ENCODE assay signal across 1 cellular context in the genomic region with DNA sequence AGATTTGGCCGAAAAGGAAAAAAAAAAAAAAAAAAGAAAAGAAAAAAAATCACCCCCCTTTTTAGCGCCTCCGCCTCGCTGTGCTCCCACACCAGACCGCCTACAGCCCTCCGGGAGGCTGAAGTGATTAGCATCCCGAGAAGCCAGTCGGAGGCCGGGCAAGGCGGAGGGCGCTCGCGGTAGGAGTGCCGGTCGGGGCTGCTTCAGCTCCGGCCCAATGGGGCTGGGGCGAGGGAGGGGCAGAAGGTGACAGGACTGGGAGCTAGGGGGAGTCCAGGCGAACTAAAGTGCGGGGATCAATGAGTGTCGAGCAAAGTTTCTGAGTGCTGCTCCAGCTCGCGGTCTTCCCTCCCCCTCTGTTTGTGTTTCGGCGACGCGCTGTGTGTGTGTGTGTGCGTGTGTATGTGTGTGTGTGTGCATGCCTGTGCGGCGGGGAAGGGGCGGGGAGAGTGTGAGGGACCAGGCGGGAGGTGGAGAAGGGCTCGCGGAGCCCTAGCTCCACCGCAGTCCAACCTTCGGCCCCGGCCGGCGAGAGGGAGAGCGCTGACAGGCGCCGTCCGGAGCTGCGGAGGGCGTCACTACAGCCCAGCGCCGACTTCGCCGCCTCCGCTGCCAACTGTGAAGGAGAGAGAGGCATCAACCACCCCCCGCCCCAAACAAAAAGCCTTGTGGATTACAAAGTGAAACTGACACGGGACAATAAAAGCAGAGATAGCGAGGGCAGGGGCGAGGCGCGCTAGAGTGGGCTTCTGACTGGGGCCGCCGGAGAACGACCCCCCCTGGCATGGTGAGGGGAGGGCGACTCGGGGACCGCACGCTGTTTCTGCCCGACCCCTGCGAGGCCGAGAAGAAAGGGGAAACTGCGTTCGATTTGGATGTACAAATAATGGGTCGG.
TF ChIP-seq lines count a peak whose summit lies in the region.

TSS of gene FAT4 (plus strand) at position 280 of the 895 bp plus-strand sequence. CDS start 1,457 bp downstream, outside the sequence.

TF ChIP-seq in HepG2, 621 proteins besides CTCF, POLR2A, EP300 and RAD21 (continued from another document and continues in another):
- TF ChIP-seq LRRFIP1 (CRISPR knock-in tag; conservative IDR thresholded peaks at IDR 0.05) = no peak
- TF ChIP-seq NR2F6 (IDR thresholded peaks at IDR 0.05) = no peak
- TF ChIP-seq NR2F6 (CRISPR knock-in tag; IDR thresholded peaks at IDR 0.05) = 0 out of 2 replicates have a peak, but pooled peaks have one; percentile 22
- no peak for TF ChIP-seq ETS1 (CRISPR knock-in tag; IDR thresholded peaks at IDR 0.05)
- TF ChIP-seq ZFP36 (IDR thresholded peaks at IDR 0.05; ENCODE audit: borderline replicate concordance, low read depth, low read length, partially characterized antibody) = no peak
- TF ChIP-seq, protein P1, sequence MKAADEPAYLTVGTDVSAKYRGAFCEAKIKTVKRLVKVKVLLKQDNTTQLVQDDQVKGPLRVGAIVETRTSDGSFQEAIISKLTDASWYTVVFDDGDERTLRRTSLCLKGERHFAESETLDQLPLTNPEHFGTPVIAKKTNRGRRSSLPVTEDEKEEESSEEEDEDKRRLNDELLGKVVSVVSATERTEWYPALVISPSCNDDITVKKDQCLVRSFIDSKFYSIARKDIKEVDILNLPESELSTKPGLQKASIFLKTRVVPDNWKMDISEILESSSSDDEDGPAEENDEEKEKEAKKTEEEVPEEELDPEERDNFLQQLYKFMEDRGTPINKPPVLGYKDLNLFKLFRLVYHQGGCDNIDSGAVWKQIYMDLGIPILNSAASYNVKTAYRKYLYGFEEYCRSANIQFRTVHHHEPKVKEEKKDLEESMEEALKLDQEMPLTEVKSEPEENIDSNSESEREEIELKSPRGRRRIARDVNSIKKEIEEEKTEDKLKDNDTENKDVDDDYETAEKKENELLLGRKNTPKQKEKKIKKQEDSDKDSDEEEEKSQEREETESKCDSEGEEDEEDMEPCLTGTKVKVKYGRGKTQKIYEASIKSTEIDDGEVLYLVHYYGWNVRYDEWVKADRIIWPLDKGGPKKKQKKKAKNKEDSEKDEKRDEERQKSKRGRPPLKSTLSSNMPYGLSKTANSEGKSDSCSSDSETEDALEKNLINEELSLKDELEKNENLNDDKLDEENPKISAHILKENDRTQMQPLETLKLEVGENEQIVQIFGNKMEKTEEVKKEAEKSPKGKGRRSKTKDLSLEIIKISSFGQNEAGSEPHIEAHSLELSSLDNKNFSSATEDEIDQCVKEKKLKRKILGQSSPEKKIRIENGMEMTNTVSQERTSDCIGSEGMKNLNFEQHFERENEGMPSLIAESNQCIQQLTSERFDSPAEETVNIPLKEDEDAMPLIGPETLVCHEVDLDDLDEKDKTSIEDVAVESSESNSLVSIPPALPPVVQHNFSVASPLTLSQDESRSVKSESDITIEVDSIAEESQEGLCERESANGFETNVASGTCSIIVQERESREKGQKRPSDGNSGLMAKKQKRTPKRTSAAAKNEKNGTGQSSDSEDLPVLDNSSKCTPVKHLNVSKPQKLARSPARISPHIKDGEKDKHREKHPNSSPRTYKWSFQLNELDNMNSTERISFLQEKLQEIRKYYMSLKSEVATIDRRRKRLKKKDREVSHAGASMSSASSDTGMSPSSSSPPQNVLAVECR (CRISPR knock-in tag; IDR thresholded peaks at IDR 0.05; ENCODE audit: borderline replicate concordance) = peak; percentile 83; the same call in 1 of the 2 replicates
- TF ChIP-seq ZNF740 (CRISPR knock-in tag; IDR thresholded peaks at IDR 0.05) = peak; percentile 48; the same call in 1 of the 2 replicates
- TF ChIP-seq TMF1 (CRISPR knock-in tag; IDR thresholded peaks at IDR 0.05; ENCODE audit: low read depth) = no peak
- TF ChIP-seq, protein P2, sequence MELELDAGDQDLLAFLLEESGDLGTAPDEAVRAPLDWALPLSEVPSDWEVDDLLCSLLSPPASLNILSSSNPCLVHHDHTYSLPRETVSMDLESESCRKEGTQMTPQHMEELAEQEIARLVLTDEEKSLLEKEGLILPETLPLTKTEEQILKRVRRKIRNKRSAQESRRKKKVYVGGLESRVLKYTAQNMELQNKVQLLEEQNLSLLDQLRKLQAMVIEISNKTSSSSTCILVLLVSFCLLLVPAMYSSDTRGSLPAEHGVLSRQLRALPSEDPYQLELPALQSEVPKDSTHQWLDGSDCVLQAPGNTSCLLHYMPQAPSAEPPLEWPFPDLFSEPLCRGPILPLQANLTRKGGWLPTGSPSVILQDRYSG (CRISPR knock-in tag; IDR thresholded peaks at IDR 0.05) = no peak
- no peak for TF ChIP-seq ZNF143 (CRISPR knock-in tag; IDR thresholded peaks at IDR 0.05)
- peak; percentile 69 for TF ChIP-seq PRPF4 (IDR thresholded peaks at IDR 0.05; ENCODE audit: low read depth, low read length, poor library complexity, severe bottlenecking)
- no peak; the same call in 1 of the 2 replicates for TF ChIP-seq ZFX (CRISPR knock-in tag; IDR thresholded peaks at IDR 0.05; ENCODE audit: low read depth)
- TF ChIP-seq FOXC1 (CRISPR knock-in tag; IDR thresholded peaks at IDR 0.05; ENCODE audit: borderline replicate concordance) = peak; percentile 78; the same call in 1 of the 2 replicates
- TF ChIP-seq ZNF503 (CRISPR knock-in tag; IDR thresholded peaks at IDR 0.05) = peak; percentile 52; the same call in 1 of the 2 replicates
- TF ChIP-seq ZNF225 (CRISPR knock-in tag; IDR thresholded peaks at IDR 0.05) = 0 out of 2 replicates have a peak, but pooled peaks have one; percentile 18
- TF ChIP-seq KAT2B (IDR thresholded peaks at IDR 0.05; ENCODE audit: borderline replicate concordance, low read depth, low read length) = no peak
- 0 out of 2 replicates have a peak, but pooled peaks have one; percentile 42 for TF ChIP-seq EED (CRISPR knock-in tag; IDR thresholded peaks at IDR 0.05)
- TF ChIP-seq ZNF773 (CRISPR knock-in tag; IDR thresholded peaks at IDR 0.05; ENCODE audit: borderline replicate concordance) = no peak
- TF ChIP-seq SKIL (CRISPR knock-in tag; IDR thresholded peaks at IDR 0.05; ENCODE audit: borderline replicate concordance) = peak; percentile 79; the same call in 1 of the 2 replicates
- 0 out of 2 replicates have a peak, but pooled peaks have one; percentile 53 for TF ChIP-seq MIER3 (CRISPR knock-in tag; IDR thresholded peaks at IDR 0.05; ENCODE audit: borderline replicate concordance)
- no peak for TF ChIP-seq PLRG1 (conservative IDR thresholded peaks at IDR 0.05)
- TF ChIP-seq ZNF326 (CRISPR knock-in tag; IDR thresholded peaks at IDR 0.05; ENCODE audit: borderline replicate concordance) = no peak
- no peak for TF ChIP-seq ZNF33B (CRISPR knock-in tag; IDR thresholded peaks at IDR 0.05)
- peak; percentile 57; the same call in 1 of the 2 replicates for TF ChIP-seq KDM5B (CRISPR knock-in tag; IDR thresholded peaks at IDR 0.05; ENCODE audit: borderline replicate concordance)
- TF ChIP-seq, protein P3, sequence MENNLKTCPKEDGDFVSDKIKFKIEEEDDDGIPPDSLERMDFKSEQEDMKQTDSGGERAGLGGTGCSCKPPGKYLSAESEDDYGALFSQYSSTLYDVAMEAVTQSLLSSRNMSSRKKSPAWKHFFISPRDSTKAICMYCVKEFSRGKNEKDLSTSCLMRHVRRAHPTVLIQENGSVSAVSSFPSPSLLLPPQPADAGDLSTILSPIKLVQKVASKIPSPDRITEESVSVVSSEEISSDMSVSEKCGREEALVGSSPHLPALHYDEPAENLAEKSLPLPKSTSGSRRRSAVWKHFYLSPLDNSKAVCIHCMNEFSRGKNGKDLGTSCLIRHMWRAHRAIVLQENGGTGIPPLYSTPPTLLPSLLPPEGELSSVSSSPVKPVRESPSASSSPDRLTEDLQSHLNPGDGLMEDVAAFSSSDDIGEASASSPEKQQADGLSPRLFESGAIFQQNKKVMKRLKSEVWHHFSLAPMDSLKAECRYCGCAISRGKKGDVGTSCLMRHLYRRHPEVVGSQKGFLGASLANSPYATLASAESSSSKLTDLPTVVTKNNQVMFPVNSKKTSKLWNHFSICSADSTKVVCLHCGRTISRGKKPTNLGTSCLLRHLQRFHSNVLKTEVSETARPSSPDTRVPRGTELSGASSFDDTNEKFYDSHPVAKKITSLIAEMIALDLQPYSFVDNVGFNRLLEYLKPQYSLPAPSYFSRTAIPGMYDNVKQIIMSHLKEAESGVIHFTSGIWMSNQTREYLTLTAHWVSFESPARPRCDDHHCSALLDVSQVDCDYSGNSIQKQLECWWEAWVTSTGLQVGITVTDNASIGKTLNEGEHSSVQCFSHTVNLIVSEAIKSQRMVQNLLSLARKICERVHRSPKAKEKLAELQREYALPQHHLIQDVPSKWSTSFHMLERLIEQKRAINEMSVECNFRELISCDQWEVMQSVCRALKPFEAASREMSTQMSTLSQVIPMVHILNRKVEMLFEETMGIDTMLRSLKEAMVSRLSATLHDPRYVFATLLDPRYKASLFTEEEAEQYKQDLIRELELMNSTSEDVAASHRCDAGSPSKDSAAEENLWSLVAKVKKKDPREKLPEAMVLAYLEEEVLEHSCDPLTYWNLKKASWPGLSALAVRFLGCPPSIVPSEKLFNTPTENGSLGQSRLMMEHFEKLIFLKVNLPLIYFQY (CRISPR knock-in tag; IDR thresholded peaks at IDR 0.05; ENCODE audit: borderline replicate concordance) = no peak
- peak; percentile 80 for TF ChIP-seq POGZ (CRISPR knock-in tag; IDR thresholded peaks at IDR 0.05)
- TF ChIP-seq SAP130 (CRISPR knock-in tag; IDR thresholded peaks at IDR 0.05; ENCODE audit: low read depth) = peak; percentile 57
- no peak for TF ChIP-seq SMAD9 (CRISPR knock-in tag; IDR thresholded peaks at IDR 0.05)
- TF ChIP-seq, protein P4, sequence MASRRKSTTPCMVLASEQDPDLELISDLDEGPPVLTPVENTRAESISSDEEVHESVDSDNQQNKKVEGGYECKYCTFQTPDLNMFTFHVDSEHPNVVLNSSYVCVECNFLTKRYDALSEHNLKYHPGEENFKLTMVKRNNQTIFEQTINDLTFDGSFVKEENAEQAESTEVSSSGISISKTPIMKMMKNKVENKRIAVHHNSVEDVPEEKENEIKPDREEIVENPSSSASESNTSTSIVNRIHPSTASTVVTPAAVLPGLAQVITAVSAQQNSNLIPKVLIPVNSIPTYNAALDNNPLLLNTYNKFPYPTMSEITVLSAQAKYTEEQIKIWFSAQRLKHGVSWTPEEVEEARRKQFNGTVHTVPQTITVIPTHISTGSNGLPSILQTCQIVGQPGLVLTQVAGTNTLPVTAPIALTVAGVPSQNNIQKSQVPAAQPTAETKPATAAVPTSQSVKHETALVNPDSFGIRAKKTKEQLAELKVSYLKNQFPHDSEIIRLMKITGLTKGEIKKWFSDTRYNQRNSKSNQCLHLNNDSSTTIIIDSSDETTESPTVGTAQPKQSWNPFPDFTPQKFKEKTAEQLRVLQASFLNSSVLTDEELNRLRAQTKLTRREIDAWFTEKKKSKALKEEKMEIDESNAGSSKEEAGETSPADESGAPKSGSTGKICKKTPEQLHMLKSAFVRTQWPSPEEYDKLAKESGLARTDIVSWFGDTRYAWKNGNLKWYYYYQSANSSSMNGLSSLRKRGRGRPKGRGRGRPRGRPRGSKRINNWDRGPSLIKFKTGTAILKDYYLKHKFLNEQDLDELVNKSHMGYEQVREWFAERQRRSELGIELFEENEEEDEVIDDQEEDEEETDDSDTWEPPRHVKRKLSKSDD (CRISPR knock-in tag; IDR thresholded peaks at IDR 0.05; ENCODE audit: low read depth) = peak; percentile 80
- no peak for TF ChIP-seq HCFC1 (IDR thresholded peaks at IDR 0.05; ENCODE audit: low read depth, low read length)
